In genomic region chr9:98117097-98117496, GRCh38 we compare ENCODE assay signal across 8 cellular contexts. TPM values are rescaled to one million over a fixed set of nuclear protein-coding genes. Genes with fewer than 3 reads are reported as not detected.
DNase-seq lines count a peak whose midpoint lies in the region; ATAC-seq and TF ChIP-seq lines count a peak whose summit lies in the region.
"Not testable (repeated sequence)": the region's sequence is repeated elsewhere in the genome, so short reads cannot be mapped to it uniquely, and the experiment has no call there.

No MANE protein-coding gene starts in this region.

- peak overlapping the region in 1 of 10 experiments; percentile 86; a peak in 1 of 20 replicates for H3K4me3 ChIP-seq in BLaER1 treated with 17β-estradiol and CSF1 and Interleukin-3, amounts not matched to agents 10 nM and 100 nM
- not testable (repeated sequence) for H3K4me3 ChIP-seq in HEK293 (ENCODE audit: low read depth, low read length)
- peak overlapping the region; percentile 86 for H3K4me3 ChIP-seq in upper lobe of right lung

- not testable (repeated sequence) for H3K36me3 Mint-ChIP-seq in T-cell; chondrocyte (ENCODE audit: low read depth)
- peaks cover 28% of the 10 kb centered on the region for H3K36me3 Mint-ChIP-seq in activated CD4-positive, alpha-beta T cell treated with anti-CD3 and anti-CD28 coated beads, Interleukin-2, amount 10 ng/mL, durations not matched to agents 7 days and 5 days (ENCODE audit: low read depth)
- peaks cover 28% of the 10 kb centered on the region for H3K36me3 Mint-ChIP-seq in activated naive CD4-positive, alpha-beta T cell treated with anti-CD3 and anti-CD28 coated beads, Interleukin-2, amount 10 ng/mL, durations not matched to agents 7 days and 5 days
- H3K36me3 Mint-ChIP-seq in naive thymus-derived CD8-positive, alpha-beta T cell: peaks cover 4 to 29% (median 12%) of the 10 kb centered on the region in 3 donors

- not testable (repeated sequence) for TF ChIP-seq CTCF in HEK293 (tag by site-specific recombination; IDR thresholded peaks at IDR 0.05); chondrocyte (IDR thresholded peaks at IDR 0.05); upper lobe of right lung (IDR thresholded peaks at IDR 0.05)

- H3K9me3 ChIP-seq in BLaER1 treated with 17β-estradiol and CSF1 and Interleukin-3, amounts not matched to agents 10 nM and 100 nM (replicated peaks in 1 of 11); HEK293 (ENCODE audit: control insufficient read depth, insufficient read depth, low read depth, low read length); upper lobe of right lung: not testable (repeated sequence)

- 0 out of 22 replicates have a peak overlapping the region, but pooled peaks of 1 of the 11 experiments have one; percentile 60 for H3K27ac ChIP-seq in BLaER1 treated with 17β-estradiol and CSF1 and Interleukin-3, amounts not matched to agents 10 nM and 100 nM
- H3K27ac ChIP-seq in HEK293 (ENCODE audit: extremely low read depth, low read depth, low read length); upper lobe of right lung: not testable (repeated sequence)

- intact Hi-C loops in upper lobe of right lung (cut with DNase I): not testable (repeated sequence)

- peaks cover 49 to 68% (median 67%) of the 10 kb centered on the region in 3 donors for H3K4me1 Mint-ChIP-seq in T-cell
- H3K4me1 Mint-ChIP-seq in activated CD4-positive, alpha-beta T cell treated with anti-CD3 and anti-CD28 coated beads, Interleukin-2, amount 10 ng/mL, durations not matched to agents 7 days and 5 days: peaks cover 63% of the 10 kb centered on the region
- peaks cover 73% of the 10 kb centered on the region for H3K4me1 Mint-ChIP-seq in activated naive CD4-positive, alpha-beta T cell treated with anti-CD3 and anti-CD28 coated beads, Interleukin-2, amount 10 ng/mL, durations not matched to agents 7 days and 5 days
- H3K4me1 Mint-ChIP-seq in chondrocyte (ENCODE audit: low read depth): not testable (repeated sequence)
- peaks cover 20 to 70% (median 53%) of the 10 kb centered on the region in 4 donors for H3K4me1 Mint-ChIP-seq in naive thymus-derived CD8-positive, alpha-beta T cell

- DNase-seq in T-cell; activated CD4-positive, alpha-beta T cell treated with anti-CD3 and anti-CD28 coated beads, Interleukin-2, amount 10 ng/mL, durations not matched to agents 7 days and 5 days; activated naive CD4-positive, alpha-beta T cell treated with anti-CD3 and anti-CD28 coated beads, Interleukin-2, amount 10 ng/mL, durations not matched to agents 7 days and 5 days; naive thymus-derived CD8-positive, alpha-beta T cell: not testable (repeated sequence)
- DNase-seq in chondrocyte (ENCODE audit: low spot score) (peak; percentile 5), upper lobe of right lung (peak; percentile 28)

- H3K27me3 ChIP-seq in BLaER1 treated with 17β-estradiol and CSF1 and Interleukin-3, amounts not matched to agents 10 nM and 100 nM; upper lobe of right lung: not testable (repeated sequence)

- CTCF ChIA-PET in HEK293 (lab: Yijun Ruan, JAX): interaction anchor here (0.7 kb wide), 1 partner anchor 614 kb away, joined by 4 read pairs; no protein-coding TSS in a partner anchor
- CTCF ChIA-PET in T-cell (lab: Charles Lee): interaction anchor here in 1 of 2 donors (2.8 kb wide), 1 partner anchor 16 kb away, joined by 28 read pairs; no protein-coding TSS in a partner anchor
- CTCF ChIA-PET in activated CD4-positive, alpha-beta T cell treated with anti-CD3 and anti-CD28 coated beads, Interleukin-2, amount 10 ng/mL, durations not matched to agents 7 days and 5 days (lab: Charles Lee): interaction anchor here (1.4 to 3.0 kb wide), 3 partner anchors 8 to 139 kb away, joined by 4 to 18 read pairs (median 11); partner anchors contain the start of gene TBC1D2
- CTCF ChIA-PET in activated naive CD4-positive, alpha-beta T cell treated with anti-CD3 and anti-CD28 coated beads, Interleukin-2, amount 10 ng/mL, durations not matched to agents 7 days and 5 days (lab: Charles Lee): interaction anchor here (0.7 to 5.3 kb wide), 5 partner anchors 13 to 131 kb away, joined by 3 to 24 read pairs (median 9); partner anchors contain the start of gene CORO2A

- peak overlapping the region in 2 of 3 donors; percentile 24 to 86 for H3K4me3 Mint-ChIP-seq in T-cell
- H3K4me3 Mint-ChIP-seq in activated CD4-positive, alpha-beta T cell treated with anti-CD3 and anti-CD28 coated beads, Interleukin-2, amount 10 ng/mL, durations not matched to agents 7 days and 5 days: peak overlapping the region; percentile 85
- H3K4me3 Mint-ChIP-seq in activated naive CD4-positive, alpha-beta T cell treated with anti-CD3 and anti-CD28 coated beads, Interleukin-2, amount 10 ng/mL, durations not matched to agents 7 days and 5 days: peak overlapping the region; percentile 88
- H3K4me3 Mint-ChIP-seq in chondrocyte (ENCODE audit: unreplicated experiment): not testable (repeated sequence)
- H3K4me3 Mint-ChIP-seq in naive thymus-derived CD8-positive, alpha-beta T cell: peak overlapping the region in 4 of 10 donors; percentile 2 to 96 (median 42)

- H3K9ac ChIP-seq in BLaER1 treated with 17β-estradiol and CSF1 and Interleukin-3, amounts not matched to agents 10 nM and 100 nM: peak overlapping the region in 2 of 11 experiments; percentile 75 to 79; a peak in 3 of 22 replicates

- POLR2A ChIA-PET in HEK293 (lab: Yijun Ruan, JAX); T-cell (lab: Charles Lee); activated CD4-positive, alpha-beta T cell treated with anti-CD3 and anti-CD28 coated beads, Interleukin-2, amount 10 ng/mL, durations not matched to agents 7 days and 5 days (lab: Charles Lee): not testable (repeated sequence)
- POLR2A ChIA-PET in naive thymus-derived CD8-positive, alpha-beta T cell (lab: Charles Lee): interaction anchor here (2.7 to 8.0 kb wide), 2 partner anchors 17 to 39 kb away, joined by 11 to 238 read pairs; no protein-coding TSS in a partner anchor

- H3K27me3 Mint-ChIP-seq in T-cell; activated CD4-positive, alpha-beta T cell treated with anti-CD3 and anti-CD28 coated beads, Interleukin-2, amount 10 ng/mL, durations not matched to agents 7 days and 5 days; activated naive CD4-positive, alpha-beta T cell treated with anti-CD3 and anti-CD28 coated beads, Interleukin-2, amount 10 ng/mL, durations not matched to agents 7 days and 5 days; chondrocyte (ENCODE audit: low read depth); naive thymus-derived CD8-positive, alpha-beta T cell: not testable (repeated sequence)

- H3K4me1 ChIP-seq in BLaER1 treated with 17β-estradiol and CSF1 and Interleukin-3, amounts not matched to agents 10 nM and 100 nM: peaks cover 49 to 81% (median 54%) of the 10 kb centered on the region in 10 experiments
- not testable (repeated sequence) for H3K4me1 ChIP-seq in HEK293 (ENCODE audit: control insufficient read depth, insufficient read depth, low read length)
- peaks cover 15% of the 10 kb centered on the region for H3K4me1 ChIP-seq in upper lobe of right lung

- H3K4me2 ChIP-seq in BLaER1 treated with 17β-estradiol and CSF1 and Interleukin-3, amounts not matched to agents 10 nM and 100 nM: peak overlapping the region in 9 of 11 experiments; percentile 85 to 97 (median 91); a peak in 12 of 22 replicates

- not testable (repeated sequence) for H4K20me1 ChIP-seq in BLaER1 treated with 17β-estradiol and CSF1 and Interleukin-3, amounts not matched to agents 10 nM and 100 nM

- H3K36me3 ChIP-seq in BLaER1 treated with 17β-estradiol and CSF1 and Interleukin-3, amounts not matched to agents 10 nM and 100 nM: peaks cover 0 to 20% (median 14%) of the 10 kb centered on the region in 11 experiments; a peak in 16 of 22 replicates
- not testable (repeated sequence) for H3K36me3 ChIP-seq in HEK293 (ENCODE audit: control insufficient read depth in 2 of 2, insufficient read depth in 1 of 2, low read length in 2 of 2); upper lobe of right lung

- not testable (repeated sequence) for H3K9me3 Mint-ChIP-seq in T-cell; activated CD4-positive, alpha-beta T cell treated with anti-CD3 and anti-CD28 coated beads, Interleukin-2, amount 10 ng/mL, durations not matched to agents 7 days and 5 days; activated naive CD4-positive, alpha-beta T cell treated with anti-CD3 and anti-CD28 coated beads, Interleukin-2, amount 10 ng/mL, durations not matched to agents 7 days and 5 days; chondrocyte (ENCODE audit: low read depth); naive thymus-derived CD8-positive, alpha-beta T cell

- ATAC-seq in T-cell (replicated peaks in 1 of 4); naive thymus-derived CD8-positive, alpha-beta T cell; upper lobe of right lung: not testable (repeated sequence)

- H3K27ac Mint-ChIP-seq in T-cell: peak overlapping the region; percentile 74 to 96
- peak overlapping the region; percentile 97 for H3K27ac Mint-ChIP-seq in activated CD4-positive, alpha-beta T cell treated with anti-CD3 and anti-CD28 coated beads, Interleukin-2, amount 10 ng/mL, durations not matched to agents 7 days and 5 days
- peak overlapping the region; percentile 42 for H3K27ac Mint-ChIP-seq in activated naive CD4-positive, alpha-beta T cell treated with anti-CD3 and anti-CD28 coated beads, Interleukin-2, amount 10 ng/mL, durations not matched to agents 7 days and 5 days
- H3K27ac Mint-ChIP-seq in chondrocyte (ENCODE audit: unreplicated experiment): not testable (repeated sequence)
- peak overlapping the region in 7 of 10 donors; percentile 29 to 99 (median 72) for H3K27ac Mint-ChIP-seq in naive thymus-derived CD8-positive, alpha-beta T cell

RNA-seq across cellular contexts. Expression of gene TRIM14, which starts 1.9 kb away (rescaled TPM):
- total RNA-seq in T-cell (10 to 100 TPM; 75.7 to 98.9 (median 85.3) TPM), chondrocyte (0.58 to 1.1 TPM (median 1.1 TPM) in 3 replicates), upper lobe of right lung (38.7 TPM)
- total RNA-seq in activated CD4-positive, alpha-beta T cell treated with anti-CD3 and anti-CD28 coated beads, Interleukin-2, amount 10 ng/mL, durations not matched to agents 7 days and 5 days: 100 to 1,000 TPM; 116 to 124 TPM
- 10 to 100 TPM; 76.9 to 78.1 TPM for total RNA-seq in naive thymus-derived CD8-positive, alpha-beta T cell
- polyA plus RNA-seq in naive thymus-derived CD8-positive, alpha-beta T cell: 10 to 100 TPM; 48.7 to 84.0 (median 68.4) TPM

Comparison
In these comparisons a context has a peak if more than half of its experiments do, and no peak if none do; other contexts are left out.
1. RNA of gene TRIM14, which starts 1.9 kb away (total RNA-seq): 116 to 124 TPM in activated CD4-positive, alpha-beta T cell treated with anti-CD3 and anti-CD28 coated beads, Interleukin-2, amount 10 ng/mL, durations not matched to agents 7 days and 5 days, 75.7 to 98.9 TPM in T-cell, 76.9 to 78.1 TPM in naive thymus-derived CD8-positive, alpha-beta T cell and 38.7 TPM in upper lobe of right lung (single experiment); 0.58 to 1.1 TPM in chondrocyte; every median in the first group is over 10 times any median in the second.